In genomic region chr1:10472220-10473144, GRCh38 we compare ENCODE assay signal across 1 cellular context.
TF ChIP-seq lines count a peak whose summit lies in the region.

Gene DFFA (minus strand): TSS chr1:10472529. CDS start chr1:10472458, 71 bp downstream.

TF ChIP-seq in H1, 55 proteins besides CTCF, POLR2A, EP300 and RAD21 (continued from another document):
- no peak for TF ChIP-seq NRF1 (IDR thresholded peaks at IDR 0.05; ENCODE audit: low read depth, low read length)
- peak; percentile 16 for TF ChIP-seq NANOG (IDR thresholded peaks at IDR 0.05; ENCODE audit: insufficient read depth, low read depth, low read length, poor library complexity, severe bottlenecking)
- TF ChIP-seq SRF (IDR thresholded peaks at IDR 0.05; ENCODE audit: low read depth, low read length), result 0 out of 2 replicates have a peak, but pooled peaks have one; percentile 36
- no peak for TF ChIP-seq KDM5A (IDR thresholded peaks at IDR 0.05; ENCODE audit: low read length)
- 0 out of 2 replicates have a peak, but pooled peaks have one; percentile 60 for TF ChIP-seq TCF12 (IDR thresholded peaks at IDR 0.05; ENCODE audit: low read depth, low read length)
- TF ChIP-seq SP4 (IDR thresholded peaks at IDR 0.05; ENCODE audit: low read length), result peak; percentile 38; the same call in 1 of the 2 replicates
- TF ChIP-seq RBBP5 (IDR thresholded peaks at IDR 0.05; ENCODE audit: borderline replicate concordance, low read depth, low read length), result no peak
- TF ChIP-seq ASH2L (IDR thresholded peaks at IDR 0.05; ENCODE audit: low read length), result peak; percentile 92
- TF ChIP-seq SUZ12 (IDR thresholded peaks at IDR 0.05; ENCODE audit: low read length), result no peak
- no peak for TF ChIP-seq RXRA (IDR thresholded peaks at IDR 0.05; ENCODE audit: insufficient read depth, low read depth, low read length)
- TF ChIP-seq EZH2 (IDR thresholded peaks at IDR 0.05; ENCODE audit: low read depth, low read length, severe bottlenecking), result no peak
- TF ChIP-seq MAFK (IDR thresholded peaks at IDR 0.05; ENCODE audit: low read depth, low read length), result no peak
- TF ChIP-seq CHD1 (IDR thresholded peaks at IDR 0.05; ENCODE audit: low read depth, low read length), result no peak
- peak; percentile 87 for TF ChIP-seq TAF7 (optimal IDR thresholded peaks at IDR 0.05; ENCODE audit: borderline replicate concordance, low read depth, low read length)
- TF ChIP-seq TEAD4 (IDR thresholded peaks at IDR 0.05; ENCODE audit: low read depth, low read length), result no peak
- TF ChIP-seq SIRT6 (IDR thresholded peaks at IDR 0.05; ENCODE audit: low read length), result no peak
- TF ChIP-seq ATF2 (IDR thresholded peaks at IDR 0.05; ENCODE audit: low read length), result no peak
- TF ChIP-seq CBX8 (IDR thresholded peaks at IDR 0.05; ENCODE audit: borderline replicate concordance, low read depth, low read length), result no peak
- no peak; the same call in 1 of the 2 replicates for TF ChIP-seq BACH1 (IDR thresholded peaks at IDR 0.05; ENCODE audit: low read length)
- TF ChIP-seq MAX (IDR thresholded peaks at IDR 0.05), result peak; percentile 93
- TF ChIP-seq USF2 (IDR thresholded peaks at IDR 0.05; ENCODE audit: low read length), result peak; percentile 98
- no peak for TF ChIP-seq CTBP2 (IDR thresholded peaks at IDR 0.05; ENCODE audit: borderline replicate concordance, insufficient read depth, insufficient read length, low read length)
- peak in 1 of 2 experiments; percentile 55; a peak in 1 of 4 replicates for TF ChIP-seq HDAC2 (IDR thresholded peaks at IDR 0.05; ENCODE audit: borderline replicate concordance in 1 of 2, low read depth in 2 of 2, low read length in 2 of 2)
- peak; percentile 90 for TF ChIP-seq PHF8 (conservative IDR thresholded peaks at IDR 0.05; ENCODE audit: low read depth, low read length)
- TF ChIP-seq SAP30 (IDR thresholded peaks at IDR 0.05; ENCODE audit: insufficient read depth, insufficient replicate concordance, low read length), result no peak
- peak; percentile 73; the same call in 1 of the 2 replicates for TF ChIP-seq SP1 (IDR thresholded peaks at IDR 0.05; ENCODE audit: low read depth, low read length)
- TF ChIP-seq TBP (IDR thresholded peaks at IDR 0.05; ENCODE audit: low read depth, low read length), result peak; percentile 90
- TF ChIP-seq KDM1A (IDR thresholded peaks at IDR 0.05; ENCODE audit: borderline replicate concordance, low read length), result no peak
- peak; percentile 84 for TF ChIP-seq POLR2AphosphoS5 (IDR thresholded peaks at IDR 0.05; ENCODE audit: low read depth, low read length)
- TF ChIP-seq CHD2 (IDR thresholded peaks at IDR 0.05; ENCODE audit: low read length), result peak; percentile 96
- no peak for TF ChIP-seq BCL11A (IDR thresholded peaks at IDR 0.05; ENCODE audit: low read depth in 2 of 2, low read length in 2 of 2)
- TF ChIP-seq ATF3 (IDR thresholded peaks at IDR 0.05; ENCODE audit: insufficient read depth, low read depth, low read length), result peak; percentile 98
- TF ChIP-seq FOSL1 (IDR thresholded peaks at IDR 0.05; ENCODE audit: insufficient read depth, low read depth, low read length), result no peak
- TF ChIP-seq SIN3A (conservative IDR thresholded peaks at IDR 0.05 in 1 of 2, IDR thresholded peaks at IDR 0.05 in 1 of 2; ENCODE audit: low read depth in 1 of 2, low read length in 2 of 2), result peak; percentile 75 to 86; a peak in 1 of 4 replicates
- TF ChIP-seq SIX5 (IDR thresholded peaks at IDR 0.05; ENCODE audit: low read depth, low read length), result peak; percentile 99
- no peak for TF ChIP-seq CBX5 (IDR thresholded peaks at IDR 0.05; ENCODE audit: low read depth, low read length)
- no peak for TF ChIP-seq JUND (IDR thresholded peaks at IDR 0.05; ENCODE audit: low read length)
- peak; percentile 81 for TF ChIP-seq CREB1 (IDR thresholded peaks at IDR 0.05)
- TF ChIP-seq EGR1 (IDR thresholded peaks at IDR 0.05; ENCODE audit: borderline replicate concordance, low read depth, low read length), result 0 out of 2 replicates have a peak, but pooled peaks have one; percentile 18
- no peak for TF ChIP-seq RFX5 (IDR thresholded peaks at IDR 0.05; ENCODE audit: borderline replicate concordance, low read depth, low read length)
- no peak for TF ChIP-seq POU5F1 (IDR thresholded peaks at IDR 0.05; ENCODE audit: low read depth, low read length)
- TF ChIP-seq TAF1 (IDR thresholded peaks at IDR 0.05; ENCODE audit: low read depth, low read length), result peak; percentile 90
- TF ChIP-seq CHD7 (IDR thresholded peaks at IDR 0.05; ENCODE audit: insufficient replicate concordance, low read length), result no peak
- TF ChIP-seq JUN (IDR thresholded peaks at IDR 0.05; ENCODE audit: low read depth, low read length), result no peak
- TF ChIP-seq HDAC6 (IDR thresholded peaks at IDR 0.05; ENCODE audit: low read depth, low read length), result no peak
- TF ChIP-seq GTF2F1 (IDR thresholded peaks at IDR 0.05; ENCODE audit: borderline replicate concordance, low read depth, low read length), result no peak; the same call in 1 of the 2 replicates
- TF ChIP-seq GABPA (IDR thresholded peaks at IDR 0.05; ENCODE audit: borderline replicate concordance, insufficient read depth, low read length), result peak; percentile 61; the same call in 1 of the 2 replicates
- TF ChIP-seq SP2 (IDR thresholded peaks at IDR 0.05; ENCODE audit: low read length), result no peak
- TF ChIP-seq CEBPB (IDR thresholded peaks at IDR 0.05; ENCODE audit: low read depth, low read length), result no peak
- peak; percentile 83; the same call in 1 of the 2 replicates for TF ChIP-seq E2F6 (IDR thresholded peaks at IDR 0.05)
- no peak for TF ChIP-seq KDM4A (IDR thresholded peaks at IDR 0.05; ENCODE audit: low read depth, low read length, severe bottlenecking)
